ENCODE assay signal across 17 cellular contexts in genomic region chr1:233268389-233269022, GRCh38.
"Had no signal": no experiment of that assay in that cellular context is flagged by ENCODE, and none has a peak within 500 bp of the region (broad histone marks: within the 10 kb centered on the region; RNA-seq: fewer than 3 reads in every experiment).

No MANE protein-coding gene starts in this region.

- H3K36me3 ChIP-seq: gastroesophageal sphincter, left lung, transverse colon had no signal

- H3K27me3 ChIP-seq: body of pancreas, gastroesophageal sphincter, left lung, transverse colon had no signal

- DNase-seq: activated CD4-positive, alpha-beta T cell treated with anti-CD3 and anti-CD28 coated beads, Interleukin-2, amount 50 U/mL, for 4 hours; activated CD8-positive, alpha-beta memory T cell treated with anti-CD3 and anti-CD28 coated beads, Interleukin-2, amount 50 U/mL, for 4 hours; activated naive CD4-positive, alpha-beta T cell treated with anti-CD3 and anti-CD28 coated beads, Interleukin-2, amount 50 U/mL, for 16 hours; body of pancreas; central memory CD4-positive, alpha-beta T cell; effector memory CD4-positive, alpha-beta T cell; left lung; natural killer cell; posterior cingulate gyrus; right cardiac atrium; small intestine; substantia nigra; T-cell; transverse colon had no signal

- ATAC-seq: body of pancreas, gastroesophageal sphincter, left lung, natural killer cell, right cardiac atrium, T-cell had no signal

- H3K27me3 Mint-ChIP-seq: T-cell had no signal

- H3K4me1 Mint-ChIP-seq: natural killer cell had no signal

- H3K9me3 Mint-ChIP-seq: activated T-helper 2 cell treated with anti-CD3 and anti-CD28 coated beads, Interferon-gamma antibody, Interleukin-2, Interleukin-4, amounts not matched to agents 10 μg/mL and 5 μg/mL and 100 μg/mL, durations not matched to agents 14 hours and 24 hours and 36 hours; natural killer cell; T-cell had no signal

- H3K9me3 ChIP-seq: body of pancreas, gastroesophageal sphincter, left lung, transverse colon had no signal

- H3K4me3 ChIP-seq: body of pancreas, gastroesophageal sphincter, left lung, transverse colon had no signal

- H3K27ac Mint-ChIP-seq: activated T-helper 2 cell treated with anti-CD3 and anti-CD28 coated beads, Interferon-gamma antibody, Interleukin-2, Interleukin-4, amounts not matched to agents 10 μg/mL and 5 μg/mL and 100 μg/mL, durations not matched to agents 14 hours and 24 hours and 36 hours; natural killer cell; T-cell had no signal

- H3K27ac ChIP-seq: body of pancreas, epithelial cell of prostate, gastroesophageal sphincter, left lung, transverse colon had no signal

- H3K4me3 Mint-ChIP-seq: natural killer cell, T-cell had no signal

- H3K36me3 Mint-ChIP-seq: natural killer cell had no signal

- H3K4me1 ChIP-seq: body of pancreas, left lung, transverse colon had no signal
